19 cellular contexts compared by ENCODE assay signal in genomic region chr16:73228649-73229048, GRCh38.
A peak's percentile ranks its signal among the peaks of the same experiment; 100 is the strongest.
DNase-seq lines count a peak whose midpoint lies in the region; ATAC-seq and TF ChIP-seq lines count a peak whose summit lies in the region.
"Had no signal": no experiment of that assay in that cellular context is flagged by ENCODE, and none has a peak within 500 bp of the region (broad histone marks: within the 10 kb centered on the region; RNA-seq: fewer than 3 reads in every experiment).

No MANE protein-coding gene starts in this region.

- ATAC-seq in GM21390 (IDR thresholded peaks at IDR 0.05; ENCODE audit: unreplicated experiment): no peak
- ATAC-seq: foreskin keratinocyte; stimulated activated effector memory CD8-positive, alpha-beta T cell treated with anti-CD3 and anti-CD28 coated beads, Interleukin-12 subunit alpha, Interleukin-12 subunit beta, amount 100 ng/mL, for 72 hours had no signal

- TF ChIP-seq CTCF in fibroblast of mammary gland (conservative IDR thresholded peaks at IDR 0.05; ENCODE audit: control insufficient read depth, insufficient read depth, low read depth, low read length): no peak

- DNase-seq in Daoy (ENCODE audit: low read depth): peak; percentile 58
- DNase-seq in NCI-H226: peak; percentile 76
- peak; percentile 57 for DNase-seq in fibroblast of mammary gland (ENCODE audit: low read depth)
- DNase-seq in myocyte (ENCODE audit: low read depth): peak; percentile 55
- DNase-seq in NCI-H1105 (lab: John Stamatoyannopoulos, UW): no peak
- no peak for DNase-seq in GOT3 (lab: John Stamatoyannopoulos, UW)
- DNase-seq in SHP77 treated with DMSO at 0.1 percent for 48 hours (lab: John Stamatoyannopoulos, UW): no peak
- DNase-seq: foreskin keratinocyte, H7, KBM-7, mammary epithelial cell, NCI-H1417, NCI-H446, SW 1271, upper lobe of left lung had no signal

- no peak overlapping the region for H3K4me3 ChIP-seq in fibroblast of mammary gland (ENCODE audit: control insufficient read depth, low read depth, low read length)
- H3K4me3 ChIP-seq: BLaER1, skin epidermis, upper lobe of left lung had no signal

Comparison
In these comparisons a context has a peak if more than half of its experiments do, and no peak if none do; other contexts are left out.
1. DNase-seq: peak in Daoy (single experiment), NCI-H226 (single experiment), fibroblast of mammary gland (single experiment) and myocyte (single experiment); none in NCI-H1105 (single experiment), GOT3 (single experiment) and SHP77 treated with DMSO at 0.1 percent for 48 hours (single experiment).